8 cellular contexts compared by ENCODE assay signal in the genomic region with DNA sequence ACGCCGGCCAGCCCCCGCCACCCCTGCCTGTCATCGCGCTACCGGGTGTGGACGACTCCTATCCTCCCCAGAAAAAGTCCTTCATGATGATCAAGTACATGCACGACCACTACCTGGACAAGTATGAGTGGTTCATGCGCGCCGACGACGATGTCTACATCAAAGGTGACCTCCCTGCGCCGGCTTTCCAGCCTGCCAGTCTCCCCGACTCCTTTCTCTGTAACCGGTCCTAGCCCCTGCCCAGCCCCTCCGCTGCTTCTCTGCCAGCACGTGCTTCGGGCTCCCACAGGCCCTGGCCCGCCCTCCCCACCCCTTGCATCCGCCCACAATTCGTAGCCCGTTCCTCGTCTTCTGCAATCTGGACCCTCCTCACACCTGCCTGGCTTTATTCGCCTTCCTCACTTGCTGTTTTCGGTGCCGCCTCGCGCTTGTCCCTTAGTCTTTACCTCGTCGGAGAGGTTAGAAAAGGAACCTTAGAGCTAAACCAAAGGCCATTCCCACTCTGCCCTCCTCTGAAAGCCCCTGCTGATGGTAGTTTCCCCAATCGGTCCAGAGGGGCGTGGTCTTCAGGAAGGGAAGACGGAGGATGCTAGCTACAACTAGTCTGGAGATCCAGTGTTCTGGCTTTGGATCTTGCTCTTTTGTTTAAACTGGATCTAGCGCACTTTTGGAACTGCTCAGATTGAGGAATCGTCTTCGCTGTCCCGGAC. TPM values are rescaled to one million over a fixed set of nuclear protein-coding genes. Genes with fewer than 3 reads are reported as not detected.
DNase-seq lines count a peak whose midpoint lies in the region; ATAC-seq and TF ChIP-seq lines count a peak whose summit lies in the region.

No MANE protein-coding gene starts in this region.

- DNase-seq in lower lobe of right lung (peak; percentile 46), thyroid gland (peak; percentile 6 to 25), NCI-H1105 (lab: John Stamatoyannopoulos, UW) (no peak), NCI-H1092 (lab: John Stamatoyannopoulos, UW) (no peak), NCI-H2081 (lab: John Stamatoyannopoulos, UW) (no peak)

- TF ChIP-seq EP300 in Ishikawa (IDR thresholded peaks at IDR 0.05; ENCODE audit: borderline replicate concordance): no peak

- intact Hi-C loops in lower lobe of right lung (cut with DNase I): no loop called here
- intact Hi-C loops in thyroid gland (cut with DNase I): no loop called here

- ATAC-seq in lower lobe of right lung: peak in 1 of 2 donors; percentile 1

- TF ChIP-seq RAD21 in Ishikawa (IDR thresholded peaks at IDR 0.05; ENCODE audit: low read depth): no peak

- peak overlapping the region; percentile 66 to 82 (median 79); a peak in 19 of 22 replicates for H3K9ac ChIP-seq in BLaER1 treated with 17β-estradiol and CSF1 and Interleukin-3, amounts not matched to agents 10 nM and 100 nM

- H3K9me3 ChIP-seq in BLaER1 treated with 17β-estradiol and CSF1 and Interleukin-3, amounts not matched to agents 10 nM and 100 nM (replicated peaks in 1 of 11): no peaks in the 10 kb centered on the region
- H3K9me3 ChIP-seq in lower lobe of right lung (no peaks in the 10 kb centered on the region), thyroid gland (no peaks in the 10 kb centered on the region)

- WGBS in thyroid gland, 2 donors: 2% methylated on average over 35 of the region's 39 CpGs

- TF ChIP-seq CTCF in lower lobe of right lung (IDR thresholded peaks at IDR 0.05) (no peak), thyroid gland (IDR thresholded peaks at IDR 0.05) (no peak)

- peak overlapping the region; percentile 95 to 100 (median 98) for H3K4me2 ChIP-seq in BLaER1 treated with 17β-estradiol and CSF1 and Interleukin-3, amounts not matched to agents 10 nM and 100 nM

- H4K20me1 ChIP-seq in BLaER1 treated with 17β-estradiol and CSF1 and Interleukin-3, amounts not matched to agents 10 nM and 100 nM: peaks cover 0 to 20% (median 7%) of the 10 kb centered on the region in 11 experiments; a peak in 10 of 22 replicates

- H3K4me1 ChIP-seq in BLaER1 treated with 17β-estradiol and CSF1 and Interleukin-3, amounts not matched to agents 10 nM and 100 nM: peaks cover 7 to 25% (median 14%) of the 10 kb centered on the region in 10 experiments; a peak in 19 of 20 replicates
- H3K4me1 ChIP-seq in lower lobe of right lung: peaks cover 23% of the 10 kb centered on the region
- H3K4me1 ChIP-seq in thyroid gland: peaks cover 13 to 16% of the 10 kb centered on the region in 2 donors

- peaks cover 0 to 5% (median 0%) of the 10 kb centered on the region in 11 experiments; a peak in 1 of 22 replicates for H3K36me3 ChIP-seq in BLaER1 treated with 17β-estradiol and CSF1 and Interleukin-3, amounts not matched to agents 10 nM and 100 nM
- no peaks in the 10 kb centered on the region for H3K36me3 ChIP-seq in lower lobe of right lung
- H3K36me3 ChIP-seq in thyroid gland: peaks cover 0 to 4% of the 10 kb centered on the region in 2 donors

- TF ChIP-seq POLR2A in thyroid gland (IDR thresholded peaks at IDR 0.05): no peak

- H3K27ac ChIP-seq in BLaER1 treated with 17β-estradiol and CSF1 and Interleukin-3, amounts not matched to agents 10 nM and 100 nM: peak overlapping the region in 4 of 11 experiments; percentile 68 to 74 (median 70); a peak in 8 of 22 replicates
- H3K27ac ChIP-seq in cingulate gyrus (ENCODE audit: low read depth, low read length): peak overlapping the region; percentile 29
- H3K27ac ChIP-seq in lower lobe of right lung: no peak overlapping the region
- H3K27ac ChIP-seq in thyroid gland: peak overlapping the region in 2 of 3 donors; percentile 80 to 83

- peaks cover 24 to 60% (median 51%) of the 10 kb centered on the region in 11 experiments for H3K27me3 ChIP-seq in BLaER1 treated with 17β-estradiol and CSF1 and Interleukin-3, amounts not matched to agents 10 nM and 100 nM
- H3K27me3 ChIP-seq in lower lobe of right lung (ENCODE audit: low read depth) (peaks cover 17% of the 10 kb centered on the region), thyroid gland (no peaks in the 10 kb centered on the region)

- H3K4me3 ChIP-seq in BLaER1 treated with 17β-estradiol and CSF1 and Interleukin-3, amounts not matched to agents 10 nM and 100 nM: peak overlapping the region; percentile 71 to 84 (median 76)
- peak overlapping the region; percentile 82 for H3K4me3 ChIP-seq in lower lobe of right lung
- peak overlapping the region in 1 of 3 donors; percentile 55 for H3K4me3 ChIP-seq in thyroid gland (replicated peaks in 1 of 3)

TF ChIP-seq in Ishikawa, 13 proteins besides CTCF, POLR2A, EP300 and RAD21:
- no peak for TF ChIP-seq CREB1 (IDR thresholded peaks at IDR 0.05; ENCODE audit: low read depth)
- TF ChIP-seq, protein P1, sequence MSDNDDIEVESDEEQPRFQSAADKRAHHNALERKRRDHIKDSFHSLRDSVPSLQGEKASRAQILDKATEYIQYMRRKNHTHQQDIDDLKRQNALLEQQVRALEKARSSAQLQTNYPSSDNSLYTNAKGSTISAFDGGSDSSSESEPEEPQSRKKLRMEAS (IDR thresholded peaks at IDR 0.05): peak; percentile 48; the same call in 1 of the 2 replicates
- no peak for TF ChIP-seq TCF12 (IDR thresholded peaks at IDR 0.05; ENCODE audit: low read depth)
- TF ChIP-seq CEBPB (IDR thresholded peaks at IDR 0.05): no peak
- TF ChIP-seq ZBTB7A (IDR thresholded peaks at IDR 0.05; ENCODE audit: low read depth): peak; percentile 54; the same call in 1 of the 2 replicates

RNA-seq across cellular contexts. Expression of a gene that starts 1.4 kb away (rescaled TPM):
- total RNA-seq in lower lobe of right lung (4.7 TPM), thyroid gland (1 to 10 TPM; 1.7 to 5.6 (median 4.0) TPM)

Comparison
In these comparisons a context has a peak if more than half of its experiments do, and no peak if none do; other contexts are left out.
1. DNase-seq: peak in lower lobe of right lung (single experiment) and thyroid gland (2 of 2); none in NCI-H1105 (single experiment), NCI-H1092 (single experiment) and NCI-H2081 (0 of 2).